Comparison of ENCODE assay signal across 18 cellular contexts in genomic region chr5:634191-634590, GRCh38.
"Had no signal": no experiment of that assay in that cellular context is flagged by ENCODE, and none has a peak within 500 bp of the region (broad histone marks: within the 10 kb centered on the region; RNA-seq: fewer than 3 reads in every experiment).

No MANE protein-coding gene starts in this region.

- DNase-seq: activated CD4-positive, alpha-beta T cell treated with anti-CD3 and anti-CD28 coated beads, Interleukin-2, amount 10 ng/mL, durations not matched to agents 7 days and 5 days; activated CD4-positive, CD25-positive, alpha-beta regulatory T cell treated with anti-CD3 and anti-CD28 coated beads, Interleukin-2, amount 50 U/mL, for 72 hours; activated CD8-positive, alpha-beta T cell treated with anti-CD3 and anti-CD28 coated beads for 36 hours; activated naive CD4-positive, alpha-beta T cell treated with anti-CD3 and anti-CD28 coated beads for 36 hours; activated naive CD8-positive, alpha-beta T cell treated with anti-CD3 and anti-CD28 coated beads, Interleukin-2, amount 10 ng/mL, durations not matched to agents 7 days and 5 days; amygdala; effector CD4-positive, alpha-beta T cell; erythroblast; left ventricle myocardium inferior; stimulated activated CD4-positive, alpha-beta T cell treated with anti-CD3 and anti-CD28 coated beads, Interleukin-4, amount 100 ng/mL, for 1 hour; stimulated activated naive CD4-positive, alpha-beta T cell; upper lobe of left lung had no signal

- H3K27ac ChIP-seq: left ventricle myocardium inferior, SK-N-MC, upper lobe of left lung, VCaP had no signal

- ATAC-seq: activated CD8-positive, alpha-beta T cell treated with anti-CD3 and anti-CD28 coated beads for 36 hours had no signal

- H3K9me3 Mint-ChIP-seq: activated CD4-positive, alpha-beta T cell treated with anti-CD3 and anti-CD28 coated beads, Interleukin-2, amount 10 ng/mL, durations not matched to agents 7 days and 5 days; activated CD8-positive, alpha-beta T cell treated with anti-CD3 and anti-CD28 coated beads for 36 hours; activated naive CD4-positive, alpha-beta T cell treated with anti-CD3 and anti-CD28 coated beads for 36 hours; activated naive CD8-positive, alpha-beta T cell treated with anti-CD3 and anti-CD28 coated beads, Interleukin-2, amount 10 ng/mL, durations not matched to agents 7 days and 5 days; activated T-cell treated with anti-CD3 and anti-CD28 coated beads, Interleukin-2, amount 50 U/mL, for 24 hours; activated T-helper 2 cell treated with anti-CD3 and anti-CD28 coated beads, Interferon-gamma antibody, Interleukin-2, Interleukin-4, amounts not matched to agents 10 μg/mL and 5 μg/mL and 100 μg/mL, durations not matched to agents 14 hours and 24 hours and 36 hours; dendritic cell treated with granulocyte-macrophage colony-stimulating factor and Interleukin-4, amounts not matched to agents 40 ng/mL and 50 ng/mL, for 4 days; neural progenitor cell had no signal

- H3K4me3 ChIP-seq: left ventricle myocardium inferior, neural progenitor cell, SK-N-MC, upper lobe of left lung had no signal

- H3K4me2 ChIP-seq: neural progenitor cell had no signal

- H3K4me3 Mint-ChIP-seq: activated CD4-positive, alpha-beta T cell treated with anti-CD3 and anti-CD28 coated beads, Interleukin-2, amount 10 ng/mL, durations not matched to agents 7 days and 5 days; activated CD8-positive, alpha-beta T cell treated with anti-CD3 and anti-CD28 coated beads for 36 hours; activated naive CD4-positive, alpha-beta T cell treated with anti-CD3 and anti-CD28 coated beads for 36 hours; activated naive CD8-positive, alpha-beta T cell treated with anti-CD3 and anti-CD28 coated beads, Interleukin-2, amount 10 ng/mL, durations not matched to agents 7 days and 5 days; activated T-cell treated with anti-CD3 and anti-CD28 coated beads, Interleukin-2, amount 50 U/mL, for 24 hours; dendritic cell treated with granulocyte-macrophage colony-stimulating factor and Interleukin-4, amounts not matched to agents 40 ng/mL and 50 ng/mL, for 4 days; neural progenitor cell had no signal

- H2AFZ ChIP-seq: neural progenitor cell had no signal

- H3K4me1 Mint-ChIP-seq: activated CD4-positive, alpha-beta T cell treated with anti-CD3 and anti-CD28 coated beads, Interleukin-2, amount 10 ng/mL, durations not matched to agents 7 days and 5 days; activated naive CD8-positive, alpha-beta T cell treated with anti-CD3 and anti-CD28 coated beads, Interleukin-2, amount 10 ng/mL, durations not matched to agents 7 days and 5 days; neural progenitor cell had no signal

- H3K4me1 ChIP-seq: left ventricle myocardium inferior, neural progenitor cell, upper lobe of left lung had no signal

- H3K27ac Mint-ChIP-seq: activated CD4-positive, alpha-beta T cell treated with anti-CD3 and anti-CD28 coated beads, Interleukin-2, amount 10 ng/mL, durations not matched to agents 7 days and 5 days; activated CD8-positive, alpha-beta T cell treated with anti-CD3 and anti-CD28 coated beads for 36 hours; activated naive CD4-positive, alpha-beta T cell treated with anti-CD3 and anti-CD28 coated beads for 36 hours; activated naive CD8-positive, alpha-beta T cell treated with anti-CD3 and anti-CD28 coated beads, Interleukin-2, amount 10 ng/mL, durations not matched to agents 7 days and 5 days; activated T-cell treated with anti-CD3 and anti-CD28 coated beads, Interleukin-2, amount 50 U/mL, for 24 hours; activated T-helper 2 cell treated with anti-CD3 and anti-CD28 coated beads, Interferon-gamma antibody, Interleukin-2, Interleukin-4, amounts not matched to agents 10 μg/mL and 5 μg/mL and 100 μg/mL, durations not matched to agents 14 hours and 24 hours and 36 hours; dendritic cell treated with granulocyte-macrophage colony-stimulating factor and Interleukin-4, amounts not matched to agents 40 ng/mL and 50 ng/mL, for 4 days had no signal

- H3K9me3 ChIP-seq: upper lobe of left lung had no signal

- H3K27me3 Mint-ChIP-seq: activated CD4-positive, alpha-beta T cell treated with anti-CD3 and anti-CD28 coated beads, Interleukin-2, amount 10 ng/mL, durations not matched to agents 7 days and 5 days; activated CD8-positive, alpha-beta T cell treated with anti-CD3 and anti-CD28 coated beads for 36 hours; activated naive CD8-positive, alpha-beta T cell treated with anti-CD3 and anti-CD28 coated beads, Interleukin-2, amount 10 ng/mL, durations not matched to agents 7 days and 5 days; activated T-cell treated with anti-CD3 and anti-CD28 coated beads, Interleukin-2, amount 50 U/mL, for 24 hours; dendritic cell treated with granulocyte-macrophage colony-stimulating factor and Interleukin-4, amounts not matched to agents 40 ng/mL and 50 ng/mL, for 4 days had no signal

- H3K9ac ChIP-seq: neural progenitor cell had no signal

- H3K27me3 ChIP-seq: neural progenitor cell, upper lobe of left lung had no signal
